In genomic region chr9:34988218-34989055, GRCh38 we compare ENCODE assay signal across 3 cellular contexts.
TF ChIP-seq lines count a peak whose summit lies in the region.

No MANE protein-coding gene starts in this region.

TF ChIP-seq in SK-N-SH, 30 proteins besides CTCF, POLR2A, EP300 and RAD21:
- TF ChIP-seq CHD2 (IDR thresholded peaks at IDR 0.05; ENCODE audit: low read length, partially characterized antibody) (peak; percentile 47), NFIC (IDR thresholded peaks at IDR 0.05; ENCODE audit: borderline replicate concordance) (no peak)
- TF ChIP-seq, protein P1, sequence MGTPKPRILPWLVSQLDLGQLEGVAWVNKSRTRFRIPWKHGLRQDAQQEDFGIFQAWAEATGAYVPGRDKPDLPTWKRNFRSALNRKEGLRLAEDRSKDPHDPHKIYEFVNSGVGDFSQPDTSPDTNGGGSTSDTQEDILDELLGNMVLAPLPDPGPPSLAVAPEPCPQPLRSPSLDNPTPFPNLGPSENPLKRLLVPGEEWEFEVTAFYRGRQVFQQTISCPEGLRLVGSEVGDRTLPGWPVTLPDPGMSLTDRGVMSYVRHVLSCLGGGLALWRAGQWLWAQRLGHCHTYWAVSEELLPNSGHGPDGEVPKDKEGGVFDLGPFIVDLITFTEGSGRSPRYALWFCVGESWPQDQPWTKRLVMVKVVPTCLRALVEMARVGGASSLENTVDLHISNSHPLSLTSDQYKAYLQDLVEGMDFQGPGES (IDR thresholded peaks at IDR 0.05; ENCODE audit: low read depth, low read length): no peak

TF ChIP-seq in SK-N-SH treated with all-trans-retinoic acid at 6 μM for 48 hours, 23 proteins besides CTCF, POLR2A, EP300 and RAD21:
- no peak for TF ChIP-seq BACH2 (CRISPR knock-in tag; IDR thresholded peaks at IDR 0.05; ENCODE audit: borderline replicate concordance)
- no peak for TF ChIP-seq ZFP3 (CRISPR knock-in tag; IDR thresholded peaks at IDR 0.05)
- no peak for TF ChIP-seq CREB5 (CRISPR knock-in tag; IDR thresholded peaks at IDR 0.05; ENCODE audit: low read depth)
- TF ChIP-seq ISL1 (CRISPR knock-in tag; IDR thresholded peaks at IDR 0.05): no peak
- no peak for TF ChIP-seq PATZ1 (CRISPR knock-in tag; IDR thresholded peaks at IDR 0.05; ENCODE audit: borderline replicate concordance)
- no peak for TF ChIP-seq ZC3H10 (CRISPR knock-in tag; IDR thresholded peaks at IDR 0.05)
- no peak for TF ChIP-seq ZNF565 (CRISPR knock-in tag; conservative IDR thresholded peaks at IDR 0.05; ENCODE audit: low read depth)
- no peak for TF ChIP-seq SNAI2 (CRISPR knock-in tag; IDR thresholded peaks at IDR 0.05)
- TF ChIP-seq CSDC2 (CRISPR knock-in tag; IDR thresholded peaks at IDR 0.05): no peak
- TF ChIP-seq TOX (CRISPR knock-in tag; IDR thresholded peaks at IDR 0.05; ENCODE audit: borderline replicate concordance): no peak
TF ChIP-seq in SK-N-SH treated with all-trans-retinoic acid at 6 μM for 48 hours: peak in this region for 0.

TF ChIP-seq in H1, 55 proteins besides CTCF, POLR2A, EP300 and RAD21:
- TF ChIP-seq NANOG (IDR thresholded peaks at IDR 0.05; ENCODE audit: insufficient read depth, low read depth, low read length, poor library complexity, severe bottlenecking) (no peak), CTBP2 (IDR thresholded peaks at IDR 0.05; ENCODE audit: borderline replicate concordance, insufficient read depth, insufficient read length, low read length) (no peak), ZNF274 (IDR thresholded peaks at IDR 0.05; ENCODE audit: borderline replicate concordance, extremely low read depth, low read length) (no peak), JUN (IDR thresholded peaks at IDR 0.05; ENCODE audit: low read depth, low read length) (no peak), KDM1A (IDR thresholded peaks at IDR 0.05; ENCODE audit: borderline replicate concordance, low read length) (no peak), GTF2F1 (IDR thresholded peaks at IDR 0.05; ENCODE audit: borderline replicate concordance, low read depth, low read length) (no peak), SAP30 (IDR thresholded peaks at IDR 0.05; ENCODE audit: insufficient read depth, insufficient replicate concordance, low read length) (no peak), POLR2AphosphoS5 (IDR thresholded peaks at IDR 0.05; ENCODE audit: low read depth, low read length) (no peak), RFX5 (IDR thresholded peaks at IDR 0.05; ENCODE audit: borderline replicate concordance, low read depth, low read length) (no peak), TAF7 (optimal IDR thresholded peaks at IDR 0.05; ENCODE audit: borderline replicate concordance, low read depth, low read length) (no peak), CHD7 (IDR thresholded peaks at IDR 0.05; ENCODE audit: insufficient replicate concordance, low read length) (no peak), CHD1 (IDR thresholded peaks at IDR 0.05; ENCODE audit: low read depth, low read length) (no peak), ASH2L (IDR thresholded peaks at IDR 0.05; ENCODE audit: low read length) (no peak), SRF (IDR thresholded peaks at IDR 0.05; ENCODE audit: low read depth, low read length) (no peak), SIX5 (IDR thresholded peaks at IDR 0.05; ENCODE audit: low read depth, low read length) (no peak), MAFK (IDR thresholded peaks at IDR 0.05; ENCODE audit: low read depth, low read length) (no peak), EZH2 (IDR thresholded peaks at IDR 0.05; ENCODE audit: low read depth, low read length, severe bottlenecking) (no peak)
- TF ChIP-seq, protein P2, sequence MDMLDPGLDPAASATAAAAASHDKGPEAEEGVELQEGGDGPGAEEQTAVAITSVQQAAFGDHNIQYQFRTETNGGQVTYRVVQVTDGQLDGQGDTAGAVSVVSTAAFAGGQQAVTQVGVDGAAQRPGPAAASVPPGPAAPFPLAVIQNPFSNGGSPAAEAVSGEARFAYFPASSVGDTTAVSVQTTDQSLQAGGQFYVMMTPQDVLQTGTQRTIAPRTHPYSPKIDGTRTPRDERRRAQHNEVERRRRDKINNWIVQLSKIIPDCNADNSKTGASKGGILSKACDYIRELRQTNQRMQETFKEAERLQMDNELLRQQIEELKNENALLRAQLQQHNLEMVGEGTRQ (IDR thresholded peaks at IDR 0.05; ENCODE audit: low read length): no peak
- TF ChIP-seq, protein P3, sequence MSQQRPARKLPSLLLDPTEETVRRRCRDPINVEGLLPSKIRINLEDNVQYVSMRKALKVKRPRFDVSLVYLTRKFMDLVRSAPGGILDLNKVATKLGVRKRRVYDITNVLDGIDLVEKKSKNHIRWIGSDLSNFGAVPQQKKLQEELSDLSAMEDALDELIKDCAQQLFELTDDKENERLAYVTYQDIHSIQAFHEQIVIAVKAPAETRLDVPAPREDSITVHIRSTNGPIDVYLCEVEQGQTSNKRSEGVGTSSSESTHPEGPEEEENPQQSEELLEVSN (IDR thresholded peaks at IDR 0.05): no peak
